In genomic region chr1:151167116-151167515, GRCh38 we compare ENCODE assay signal across 9 cellular contexts. TPM values are rescaled to one million over a fixed set of nuclear protein-coding genes. Genes with fewer than 3 reads are reported as not detected.
DNase-seq lines count a peak whose midpoint lies in the region; ATAC-seq, FAIRE-seq and TF ChIP-seq lines count a peak whose summit lies in the region.
"Had no signal": no experiment of that assay in that cellular context is flagged by ENCODE, and none has a peak within 500 bp of the region (broad histone marks: within the 10 kb centered on the region; RNA-seq: fewer than 3 reads in every experiment).

No MANE protein-coding gene starts in this region.

- no peak for ATAC-seq in natural killer cell treated with Interleukin-12 subunit alpha and Interleukin-12 subunit beta and Interleukin-15 and Interleukin-18, amount 100 ng/mL, for 72 hours

- peaks cover 36% of the 10 kb centered on the region for H3K4me1 Mint-ChIP-seq in CD14-positive monocyte
- H3K4me1 Mint-ChIP-seq in chondrocyte (ENCODE audit: low read depth) = peaks cover 34% of the 10 kb centered on the region
- peaks cover 34 to 38% of the 10 kb centered on the region in 2 donors for H3K4me1 Mint-ChIP-seq in natural killer cell treated with Interleukin-12 subunit alpha and Interleukin-12 subunit beta and Interleukin-15 and Interleukin-18, amount 100 ng/mL, for 72 hours (ENCODE audit: low read depth in 2 of 2)

- H3K36me3 ChIP-seq in Karpas-422 (ENCODE audit: insufficient read depth, low read length) = peaks cover 9% of the 10 kb centered on the region; the same call in 1 of the 2 replicates

- peak overlapping the region; percentile 69; the same call in 1 of the 2 replicates for H3K27ac ChIP-seq in Karpas-422 (ENCODE audit: low read length)

- H3K27me3 Mint-ChIP-seq in CD14-positive monocyte (ENCODE audit: low read depth in 3 of 3) (peaks cover 0 to 1% (median 0%) of the 10 kb centered on the region in 3 donors), chondrocyte (ENCODE audit: low read depth) (no peaks in the 10 kb centered on the region)
- H3K27me3 Mint-ChIP-seq in natural killer cell treated with Interleukin-12 subunit alpha and Interleukin-12 subunit beta and Interleukin-15 and Interleukin-18, amount 100 ng/mL, for 72 hours = no peaks in the 10 kb centered on the region

- H3K27me3 ChIP-seq in Karpas-422 (ENCODE audit: low read length) = no peaks in the 10 kb centered on the region

- no peaks in the 10 kb centered on the region for H3K9me3 Mint-ChIP-seq in CD14-positive monocyte
- no peaks in the 10 kb centered on the region for H3K9me3 Mint-ChIP-seq in chondrocyte (ENCODE audit: low read depth)
- H3K9me3 Mint-ChIP-seq in natural killer cell treated with Interleukin-12 subunit alpha and Interleukin-12 subunit beta and Interleukin-15 and Interleukin-18, amount 100 ng/mL, for 72 hours = no peaks in the 10 kb centered on the region

- H2AFZ ChIP-seq in Karpas-422 (ENCODE audit: low read length) = no peak overlapping the region

- no peak for FAIRE-seq in HTR-8/SVneo (lab: Jason Lieb, UNC)

- no peaks in the 10 kb centered on the region for H4K20me1 ChIP-seq in Karpas-422 (ENCODE audit: insufficient read depth, low read depth, low read length)

- TF ChIP-seq CTCF in CD14-positive monocyte (IDR thresholded peaks at IDR 0.05) = no peak
- TF ChIP-seq CTCF in chondrocyte (IDR thresholded peaks at IDR 0.05) = no peak

- H3K9me2 ChIP-seq in Karpas-422 (replicated peaks; ENCODE audit: insufficient read depth, low read length) = no peaks in the 10 kb centered on the region

- no peaks in the 10 kb centered on the region for H3K9me3 ChIP-seq in Karpas-422 (ENCODE audit: low read length)

- peaks cover 54 to 70% of the 10 kb centered on the region in 2 donors for H3K36me3 Mint-ChIP-seq in CD14-positive monocyte
- peaks cover 10% of the 10 kb centered on the region for H3K36me3 Mint-ChIP-seq in chondrocyte (ENCODE audit: low read depth)
- H3K36me3 Mint-ChIP-seq in natural killer cell treated with Interleukin-12 subunit alpha and Interleukin-12 subunit beta and Interleukin-15 and Interleukin-18, amount 100 ng/mL, for 72 hours = peaks cover 18% of the 10 kb centered on the region

- H3K27ac Mint-ChIP-seq in CD14-positive monocyte = peak overlapping the region in 3 of 7 donors; percentile 12 to 95 (median 40)
- H3K27ac Mint-ChIP-seq in chondrocyte (ENCODE audit: unreplicated experiment) = peak overlapping the region; percentile 99
- peak overlapping the region; percentile 85 to 92 for H3K27ac Mint-ChIP-seq in natural killer cell treated with Interleukin-12 subunit alpha and Interleukin-12 subunit beta and Interleukin-15 and Interleukin-18, amount 100 ng/mL, for 72 hours

- peak overlapping the region; percentile 96 for H3K9ac ChIP-seq in Karpas-422 (ENCODE audit: low read length)

- peak overlapping the region; percentile 96 for H3K4me3 ChIP-seq in Karpas-422 (ENCODE audit: low read length)

- peaks cover 34% of the 10 kb centered on the region for H3K4me1 ChIP-seq in Karpas-422 (ENCODE audit: low read length)

- H3K4me3 Mint-ChIP-seq in CD14-positive monocyte (peak overlapping the region; percentile 95 to 97), chondrocyte (ENCODE audit: unreplicated experiment) (peak overlapping the region; percentile 97)
- H3K4me3 Mint-ChIP-seq in natural killer cell treated with Interleukin-12 subunit alpha and Interleukin-12 subunit beta and Interleukin-15 and Interleukin-18, amount 100 ng/mL, for 72 hours = peak overlapping the region; percentile 94

- DNase-seq in CD14-positive monocyte (ENCODE audit: low spot score) = no peak
- DNase-seq in Karpas-422 = no peak
- DNase-seq in chondrocyte (ENCODE audit: low spot score) = no peak
- no peak for DNase-seq in natural killer cell treated with Interleukin-12 subunit alpha and Interleukin-12 subunit beta and Interleukin-15 and Interleukin-18, amount 100 ng/mL, for 72 hours (ENCODE audit: low spot score)
- DNase-seq in NCI-H1436 (lab: John Stamatoyannopoulos, UW) = no peak
- DNase-seq in NCI-H748 (lab: John Stamatoyannopoulos, UW; ENCODE audit: unreplicated experiment) = no peak
- DNase-seq in HTR-8/SVneo (ENCODE audit: insufficient read length, low spot score) = no peak
- no peak for DNase-seq in activated CD4-positive, alpha-beta T cell treated with anti-CD3 and anti-CD28 coated beads for 4 hours
- DNase-seq: activated gamma-delta T cell had no signal

- H3K79me2 ChIP-seq in Karpas-422 (ENCODE audit: low read length) = peaks cover 22% of the 10 kb centered on the region

- intact Hi-C loops in CD14-positive monocyte (cut with micrococcal nuclease) = loop anchor here (2.0 to 10.0 kb wide), 4 partner anchors 34 to 445 kb away; partner anchors contain the start of genes MINDY1 (in 2 of the 2), PRUNE1 (in 2 of the 2) and SNX27 (in 1 of the 2)

- H3K4me2 ChIP-seq in Karpas-422 (ENCODE audit: low read depth, low read length, poor library complexity, severe bottlenecking) = peak overlapping the region; percentile 91

RNA-seq across cellular contexts. Expression of gene SCNM1, which starts 1.2 kb away (rescaled TPM):
- polyA plus RNA-seq in CD14-positive monocyte = 100 to 1,000 TPM; 103 to 110 TPM
- total RNA-seq in Karpas-422 (2014; rRNA removed; shearing (Covaris generic); ENCODE audit: low replicate concordance) = 78.9 and 84.1 TPM in 2 replicates
- 39.6 to 44.3 TPM (median 40.7 TPM) in 3 replicates for total RNA-seq in chondrocyte
- 10 to 100 TPM; 55.2 to 63.2 TPM for total RNA-seq in natural killer cell treated with Interleukin-12 subunit alpha and Interleukin-12 subunit beta and Interleukin-15 and Interleukin-18, amount 100 ng/mL, for 72 hours

RNA-seq across cellular contexts. Expression of gene LYSMD1, which starts 1.4 kb away (rescaled TPM):
- under 1 TPM in 1 of 2 donors, not detected in 1; 0.24 TPM for polyA plus RNA-seq in CD14-positive monocyte
- total RNA-seq in Karpas-422 (2014; rRNA removed; shearing (Covaris generic); ENCODE audit: low replicate concordance) = 2.1 and 6.6 TPM in 2 replicates
- total RNA-seq in chondrocyte = 9.3 to 10.0 TPM (median 9.9 TPM) in 3 replicates
- 1 to 10 TPM; 5.0 to 6.3 TPM for total RNA-seq in natural killer cell treated with Interleukin-12 subunit alpha and Interleukin-12 subunit beta and Interleukin-15 and Interleukin-18, amount 100 ng/mL, for 72 hours

RNA-seq across cellular contexts. Expression of gene TMOD4, which starts 8.7 kb away (rescaled TPM):
- not detected for polyA plus RNA-seq in CD14-positive monocyte
- total RNA-seq in Karpas-422 (2014; rRNA removed; shearing (Covaris generic); ENCODE audit: low replicate concordance) = 0.52 TPM in 1 of 2 replicates, not detected in the other
- total RNA-seq in chondrocyte = 0.60 to 1.9 TPM in 2 of 3 replicates, not detected in the other
- total RNA-seq in natural killer cell treated with Interleukin-12 subunit alpha and Interleukin-12 subunit beta and Interleukin-15 and Interleukin-18, amount 100 ng/mL, for 72 hours = 1 to 10 TPM; 1.2 to 5.3 TPM

RNA-seq across cellular contexts. Expression of gene TNFAIP8L2, which starts 10.7 kb away (rescaled TPM):
- 100 to 1,000 TPM; 103 to 104 TPM for polyA plus RNA-seq in CD14-positive monocyte
- 29.3 and 30.7 TPM in 2 replicates for total RNA-seq in Karpas-422 (2014; rRNA removed; shearing (Covaris generic); ENCODE audit: low replicate concordance)
- total RNA-seq in chondrocyte = not detected in 3 replicates
- 10 to 100 TPM; 10.2 to 16.8 TPM for total RNA-seq in natural killer cell treated with Interleukin-12 subunit alpha and Interleukin-12 subunit beta and Interleukin-15 and Interleukin-18, amount 100 ng/mL, for 72 hours

RNA-seq across cellular contexts. Expression of gene SEMA6C, which starts 20.7 kb away (rescaled TPM):
- polyA plus RNA-seq in CD14-positive monocyte = 1 to 10 TPM in 1 of 2 donors, under 1 TPM in 1; 0.39 to 1.4 TPM
- 1.4 and 1.6 TPM in 2 replicates for total RNA-seq in Karpas-422 (2014; rRNA removed; shearing (Covaris generic); ENCODE audit: low replicate concordance)
- 7.0 to 9.2 TPM (median 8.9 TPM) in 3 replicates for total RNA-seq in chondrocyte
- 1 to 10 TPM in 1 of 2 donors, under 1 TPM in 1; 0.90 to 2.9 TPM for total RNA-seq in natural killer cell treated with Interleukin-12 subunit alpha and Interleukin-12 subunit beta and Interleukin-15 and Interleukin-18, amount 100 ng/mL, for 72 hours
